In the genomic region with DNA sequence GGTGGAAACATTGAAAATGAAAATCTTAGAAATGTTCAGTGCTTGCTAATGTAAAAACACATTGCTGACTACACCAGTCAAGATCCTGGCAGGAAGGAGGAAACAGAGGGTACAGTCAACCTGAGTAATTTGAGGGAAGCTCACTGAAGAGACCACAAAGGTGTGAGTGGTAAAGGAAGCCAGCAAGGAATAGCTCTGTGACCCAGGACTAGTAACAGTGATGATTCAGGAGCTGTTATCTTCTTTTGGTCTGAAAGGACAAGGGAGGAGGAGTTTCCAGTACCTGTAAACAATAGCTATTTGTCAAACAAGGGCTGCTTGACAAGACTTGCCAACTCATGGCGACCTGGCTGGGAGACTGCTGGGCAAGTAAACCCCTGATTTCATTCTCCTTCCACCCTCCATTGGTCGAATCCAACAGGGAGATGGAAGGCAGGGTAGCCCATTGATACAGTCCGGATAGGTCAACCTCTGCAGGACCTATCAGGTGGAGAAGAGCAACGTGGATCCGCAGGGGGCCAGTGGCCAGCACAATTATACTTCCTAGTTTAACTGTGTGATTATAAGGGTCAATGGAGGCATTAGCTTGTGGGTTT, we compare ENCODE assay signal across 14 cellular contexts.
A peak's percentile ranks its signal among the peaks of the same experiment; 100 is the strongest.
DNase-seq lines count a peak whose midpoint lies in the region; ATAC-seq and TF ChIP-seq lines count a peak whose summit lies in the region.
"Had no signal": no experiment of that assay in that cellular context is flagged by ENCODE, and none has a peak within 500 bp of the region (broad histone marks: within the 10 kb centered on the region; RNA-seq: fewer than 3 reads in every experiment).

No MANE protein-coding gene starts in this region.

- H3K4me3 Mint-ChIP-seq in endodermal cell (no peak overlapping the region), progenitor cell of endocrine pancreas (ENCODE audit: low read depth) (no peak overlapping the region)
- H3K4me3 Mint-ChIP-seq in activated naive CD8-positive, alpha-beta T cell treated with anti-CD3 and anti-CD28 coated beads, Interleukin-2, amount 50 U/mL, for 24 hours: no peak overlapping the region
- H3K4me3 Mint-ChIP-seq: activated CD4-positive, alpha-beta memory T cell treated with anti-CD3 and anti-CD28 coated beads for 36 hours had no signal

- ATAC-seq in activated naive CD8-positive, alpha-beta T cell treated with anti-CD3 and anti-CD28 coated beads, Interleukin-2, amount 50 U/mL, for 24 hours: no peak
- ATAC-seq in HG02571 (IDR thresholded peaks at IDR 0.05; ENCODE audit: unreplicated experiment): no peak

- no peaks in the 10 kb centered on the region for H3K36me3 ChIP-seq in endodermal cell (ENCODE audit: control insufficient read depth, insufficient read depth, low read length)
- H3K36me3 ChIP-seq in muscle layer of colon (ENCODE audit: insufficient read depth, low read length): peaks cover 80% of the 10 kb centered on the region
- H3K36me3 ChIP-seq: thyroid gland had no signal

- H3K9me3 Mint-ChIP-seq in endodermal cell (no peaks in the 10 kb centered on the region), progenitor cell of endocrine pancreas (ENCODE audit: low read depth) (no peaks in the 10 kb centered on the region)
- H3K9me3 Mint-ChIP-seq in activated naive CD8-positive, alpha-beta T cell treated with anti-CD3 and anti-CD28 coated beads, Interleukin-2, amount 50 U/mL, for 24 hours: no peaks in the 10 kb centered on the region
- H3K9me3 Mint-ChIP-seq: activated CD4-positive, alpha-beta memory T cell treated with anti-CD3 and anti-CD28 coated beads for 36 hours; activated T-helper 2 cell treated with anti-CD3 and anti-CD28 coated beads, Interferon-gamma antibody, Interleukin-2, Interleukin-4, amounts not matched to agents 10 μg/mL and 5 μg/mL and 100 μg/mL, durations not matched to agents 14 hours and 24 hours and 36 hours had no signal

- DNase-seq in DMS53 (lab: John Stamatoyannopoulos, UW) (peak; percentile 51), DMS53 treated with DMSO at 0.1 percent for 48 hours (lab: John Stamatoyannopoulos, UW; ENCODE audit: unreplicated experiment) (no peak), M059J (ENCODE audit: low read depth) (peak; percentile 79), endodermal cell (peak; percentile 66), progenitor cell of endocrine pancreas (ENCODE audit: low spot score, unreplicated experiment) (no peak)
- DNase-seq in activated naive CD8-positive, alpha-beta T cell treated with anti-CD3 and anti-CD28 coated beads, Interleukin-2, amount 50 U/mL, for 24 hours: no peak
- DNase-seq: 8988T, kidney had no signal

- H3K27me3 ChIP-seq in endodermal cell (ENCODE audit: control insufficient read depth, insufficient read depth, low read length, poor library complexity, severe bottlenecking): no peaks in the 10 kb centered on the region
- no peaks in the 10 kb centered on the region for H3K27me3 ChIP-seq in muscle layer of colon (ENCODE audit: control insufficient read depth in 1 of 2, insufficient read depth in 2 of 2, low read length in 2 of 2)
- H3K27me3 ChIP-seq: heart right ventricle, thyroid gland had no signal

- H3K27ac Mint-ChIP-seq in endodermal cell: peak overlapping the region; percentile 78
- no peak overlapping the region for H3K27ac Mint-ChIP-seq in activated naive CD8-positive, alpha-beta T cell treated with anti-CD3 and anti-CD28 coated beads, Interleukin-2, amount 50 U/mL, for 24 hours
- H3K27ac Mint-ChIP-seq in progenitor cell of endocrine pancreas: no peak overlapping the region
- H3K27ac Mint-ChIP-seq: activated CD4-positive, alpha-beta memory T cell treated with anti-CD3 and anti-CD28 coated beads for 36 hours; activated T-helper 2 cell treated with anti-CD3 and anti-CD28 coated beads, Interferon-gamma antibody, Interleukin-2, Interleukin-4, amounts not matched to agents 10 μg/mL and 5 μg/mL and 100 μg/mL, durations not matched to agents 14 hours and 24 hours and 36 hours had no signal

- TF ChIP-seq CTCF in endodermal cell (conservative IDR thresholded peaks at IDR 0.05) (no peak), progenitor cell of endocrine pancreas (IDR thresholded peaks at IDR 0.05; ENCODE audit: unreplicated experiment) (no peak)

- H3K27me3 Mint-ChIP-seq in endodermal cell (ENCODE audit: insufficient read depth) (peaks cover 1% of the 10 kb centered on the region), progenitor cell of endocrine pancreas (peaks cover 16% of the 10 kb centered on the region)
- H3K27me3 Mint-ChIP-seq in activated naive CD8-positive, alpha-beta T cell treated with anti-CD3 and anti-CD28 coated beads, Interleukin-2, amount 50 U/mL, for 24 hours: peaks cover 15% of the 10 kb centered on the region

- 80 to 83% methylated on average over 3 to 5 of the region's 5 CpGs for WGBS in endodermal cell (ENCODE audit: insufficient coverage in 1 of 2, insufficient read length in 1 of 2), 2 experiments

- H3K36me3 Mint-ChIP-seq in endodermal cell (ENCODE audit: low read depth): no peaks in the 10 kb centered on the region
- no peaks in the 10 kb centered on the region for H3K36me3 Mint-ChIP-seq in activated naive CD8-positive, alpha-beta T cell treated with anti-CD3 and anti-CD28 coated beads, Interleukin-2, amount 50 U/mL, for 24 hours (ENCODE audit: low read depth)
- no peaks in the 10 kb centered on the region for H3K36me3 Mint-ChIP-seq in progenitor cell of endocrine pancreas (ENCODE audit: insufficient read depth)
- H3K36me3 Mint-ChIP-seq: activated CD4-positive, alpha-beta memory T cell treated with anti-CD3 and anti-CD28 coated beads for 36 hours had no signal

- H3K4me3 ChIP-seq in endodermal cell (ENCODE audit: low read length) (no peak overlapping the region), muscle layer of colon (ENCODE audit: low read depth in 1 of 2, low read length in 2 of 2) (no peak overlapping the region)
- H3K4me3 ChIP-seq: heart right ventricle, thyroid gland had no signal

- H3K9me3 ChIP-seq in endodermal cell (ENCODE audit: control insufficient read depth, low read length): no peaks in the 10 kb centered on the region
- no peaks in the 10 kb centered on the region for H3K9me3 ChIP-seq in muscle layer of colon (ENCODE audit: low read length)
- H3K9me3 ChIP-seq: heart right ventricle, thyroid gland had no signal

- peaks cover 3% of the 10 kb centered on the region for H3K4me1 ChIP-seq in endodermal cell (ENCODE audit: control insufficient read depth, insufficient read depth, low read length)
- peaks cover 51% of the 10 kb centered on the region for H3K4me1 ChIP-seq in muscle layer of colon (ENCODE audit: insufficient read depth, low read length)

- H3K4me1 Mint-ChIP-seq in endodermal cell (peaks cover 25% of the 10 kb centered on the region), progenitor cell of endocrine pancreas (ENCODE audit: low read depth) (no peaks in the 10 kb centered on the region)
- H3K4me1 Mint-ChIP-seq in activated naive CD8-positive, alpha-beta T cell treated with anti-CD3 and anti-CD28 coated beads, Interleukin-2, amount 50 U/mL, for 24 hours: peaks cover 8% of the 10 kb centered on the region

- H3K9ac ChIP-seq in endodermal cell (ENCODE audit: extremely low read depth, low read length, poor library complexity, severe bottlenecking) (no peak overlapping the region), muscle layer of colon (ENCODE audit: low read length) (peak overlapping the region; percentile 3)

- no peak overlapping the region for H3K27ac ChIP-seq in endodermal cell (ENCODE audit: low read depth, low read length)
- H3K27ac ChIP-seq in muscle layer of colon (ENCODE audit: low read depth, low read length): peak overlapping the region; percentile 25
- H3K27ac ChIP-seq: thyroid gland had no signal

Comparison
In these comparisons a context has a peak if more than half of its experiments do, and no peak if none do; other contexts are left out.
1. DNase-seq: peak in DMS53 (single experiment), M059J (single experiment) and endodermal cell (single experiment); none in DMS53 treated with DMSO at 0.1 percent for 48 hours (single experiment), activated naive CD8-positive, alpha-beta T cell treated with anti-CD3 and anti-CD28 coated beads, Interleukin-2, amount 50 U/mL, for 24 hours (single experiment) and progenitor cell of endocrine pancreas (single experiment).